8 cellular contexts compared by ENCODE assay signal in genomic region chr5:150780180-150780692, GRCh38. TPM values are rescaled to one million over a fixed set of nuclear protein-coding genes. Genes with fewer than 3 reads are reported as not detected.
DNase-seq lines count a peak whose midpoint lies in the region; ATAC-seq and TF ChIP-seq lines count a peak whose summit lies in the region.

No MANE protein-coding gene starts in this region.

- peaks cover 3% of the 10 kb centered on the region for H3K36me3 Mint-ChIP-seq in activated CD8-positive, alpha-beta T cell treated with anti-CD3 and anti-CD28 coated beads for 36 hours (ENCODE audit: low read depth)
- H3K36me3 Mint-ChIP-seq in stimulated activated naive B cell treated with anti-CD40 and anti-IgM and Interleukin-4, amounts not matched to agents 10 μg/mL and 1 μg/mL and 100 μg/mL, for 72 hours = peaks cover 21 to 46% of the 10 kb centered on the region in 2 donors

- ATAC-seq in GM19035 (IDR thresholded peaks at IDR 0.05; ENCODE audit: unreplicated experiment) (peak; percentile 55), HG03139 (IDR thresholded peaks at IDR 0.05; ENCODE audit: unreplicated experiment) (peak; percentile 48), left cardiac atrium (peak in 1 of 2 donors; percentile 19)
- peak; percentile 17 for ATAC-seq in activated CD8-positive, alpha-beta T cell treated with anti-CD3 and anti-CD28 coated beads for 36 hours
- peak; percentile 79 to 81 for ATAC-seq in stimulated activated naive B cell treated with anti-CD40 and anti-IgM and Interleukin-4, amounts not matched to agents 10 μg/mL and 1 μg/mL and 100 μg/mL, for 72 hours (replicated peaks)

- no peaks in the 10 kb centered on the region for H3K27me3 Mint-ChIP-seq in activated CD8-positive, alpha-beta T cell treated with anti-CD3 and anti-CD28 coated beads for 36 hours
- peaks cover 41 to 42% of the 10 kb centered on the region in 2 donors for H3K27me3 Mint-ChIP-seq in stimulated activated naive B cell treated with anti-CD40 and anti-IgM and Interleukin-4, amounts not matched to agents 10 μg/mL and 1 μg/mL and 100 μg/mL, for 72 hours

- H3K9me3 Mint-ChIP-seq in activated CD8-positive, alpha-beta T cell treated with anti-CD3 and anti-CD28 coated beads for 36 hours = peaks cover 1% of the 10 kb centered on the region
- no peaks in the 10 kb centered on the region for H3K9me3 Mint-ChIP-seq in stimulated activated naive B cell treated with anti-CD40 and anti-IgM and Interleukin-4, amounts not matched to agents 10 μg/mL and 1 μg/mL and 100 μg/mL, for 72 hours

- DNase-seq in AML-193 (lab: John Stamatoyannopoulos, UW) (peak; percentile 21 to 25), left cardiac atrium (peak; percentile 44), NCI-H187 (lab: John Stamatoyannopoulos, UW) (no peak)
- DNase-seq in activated CD8-positive, alpha-beta T cell treated with anti-CD3 and anti-CD28 coated beads for 36 hours = peak; percentile 78
- peak; percentile 73 for DNase-seq in stimulated activated naive B cell treated with anti-CD40 and anti-IgM and Interleukin-4, amounts not matched to agents 10 μg/mL and 1 μg/mL and 100 μg/mL, for 72 hours
- no peak for DNase-seq in NK-92 treated with Interleukin-12 subunit alpha and Interleukin-12 subunit beta, amount 100 ng/mL, for 24 hours (lab: John Stamatoyannopoulos, UW)

- POLR2A ChIA-PET in activated CD8-positive, alpha-beta T cell treated with anti-CD3 and anti-CD28 coated beads for 36 hours (lab: Charles Lee) = interaction anchor here (1.2 to 2.2 kb wide), 3 partner anchors 9 to 218 kb away, joined by 3 to 8 read pairs (median 6); no protein-coding TSS in a partner anchor

- no peak for TF ChIP-seq CTCF in activated CD8-positive, alpha-beta T cell treated with anti-CD3 and anti-CD28 coated beads for 36 hours (IDR thresholded peaks at IDR 0.05)

- H3K4me3 Mint-ChIP-seq in activated CD8-positive, alpha-beta T cell treated with anti-CD3 and anti-CD28 coated beads for 36 hours = peak overlapping the region; percentile 99
- peak overlapping the region; percentile 85 to 96 for H3K4me3 Mint-ChIP-seq in stimulated activated naive B cell treated with anti-CD40 and anti-IgM and Interleukin-4, amounts not matched to agents 10 μg/mL and 1 μg/mL and 100 μg/mL, for 72 hours

- H3K4me1 Mint-ChIP-seq in activated CD8-positive, alpha-beta T cell treated with anti-CD3 and anti-CD28 coated beads for 36 hours (ENCODE audit: low read depth) = peaks cover 66% of the 10 kb centered on the region
- H3K4me1 Mint-ChIP-seq in stimulated activated naive B cell treated with anti-CD40 and anti-IgM and Interleukin-4, amounts not matched to agents 10 μg/mL and 1 μg/mL and 100 μg/mL, for 72 hours = peaks cover 45 to 71% of the 10 kb centered on the region in 2 donors

- peak overlapping the region; percentile 93 for H3K27ac Mint-ChIP-seq in activated CD8-positive, alpha-beta T cell treated with anti-CD3 and anti-CD28 coated beads for 36 hours
- H3K27ac Mint-ChIP-seq in stimulated activated naive B cell treated with anti-CD40 and anti-IgM and Interleukin-4, amounts not matched to agents 10 μg/mL and 1 μg/mL and 100 μg/mL, for 72 hours = peak overlapping the region; percentile 20

- intact Hi-C loops in activated CD8-positive, alpha-beta T cell treated with anti-CD3 and anti-CD28 coated beads for 36 hours (cut with micrococcal nuclease) = loop anchor here (5.0 to 10.0 kb wide), 2 partner anchors 78 to 215 kb away; partner anchors contain the start of gene RBM22
- intact Hi-C loops in left cardiac atrium (cut with DNase I) = no loop called here

- CTCF ChIA-PET in activated CD8-positive, alpha-beta T cell treated with anti-CD3 and anti-CD28 coated beads for 36 hours (lab: Charles Lee) = interaction anchor here (0.8 to 4.2 kb wide), 9 partner anchors 10 to 227 kb away, joined by 3 to 36 read pairs (median 14); partner anchors contain the start of genes DCTN4, IRGM and RBM22

RNA-seq across cellular contexts. Expression of gene SMIM3, which starts 1.7 kb away (rescaled TPM):
- 1 to 10 TPM; 8.6 to 8.8 TPM for total RNA-seq in activated CD8-positive, alpha-beta T cell treated with anti-CD3 and anti-CD28 coated beads for 36 hours
- total RNA-seq in left cardiac atrium = 10 to 100 TPM; 27.9 to 37.8 TPM

RNA-seq across cellular contexts. Expression of gene DCTN4, which starts 21.4 kb away (rescaled TPM):
- 10 to 100 TPM; 30.1 to 35.5 TPM for total RNA-seq in activated CD8-positive, alpha-beta T cell treated with anti-CD3 and anti-CD28 coated beads for 36 hours
- 10 to 100 TPM; 37.8 to 48.1 TPM for total RNA-seq in left cardiac atrium

Comparison
In these comparisons a context has a peak if more than half of its experiments do, and no peak if none do; other contexts are left out.
1. DNase-seq: peak in AML-193 (2 of 2), activated CD8-positive, alpha-beta T cell treated with anti-CD3 and anti-CD28 coated beads for 36 hours (single experiment), left cardiac atrium (single experiment) and stimulated activated naive B cell treated with anti-CD40 and anti-IgM and Interleukin-4, amounts not matched to agents 10 μg/mL and 1 μg/mL and 100 μg/mL, for 72 hours (single experiment); none in NK-92 treated with Interleukin-12 subunit alpha and Interleukin-12 subunit beta, amount 100 ng/mL, for 24 hours (single experiment) and NCI-H187 (0 of 2).